In the genomic region with DNA sequence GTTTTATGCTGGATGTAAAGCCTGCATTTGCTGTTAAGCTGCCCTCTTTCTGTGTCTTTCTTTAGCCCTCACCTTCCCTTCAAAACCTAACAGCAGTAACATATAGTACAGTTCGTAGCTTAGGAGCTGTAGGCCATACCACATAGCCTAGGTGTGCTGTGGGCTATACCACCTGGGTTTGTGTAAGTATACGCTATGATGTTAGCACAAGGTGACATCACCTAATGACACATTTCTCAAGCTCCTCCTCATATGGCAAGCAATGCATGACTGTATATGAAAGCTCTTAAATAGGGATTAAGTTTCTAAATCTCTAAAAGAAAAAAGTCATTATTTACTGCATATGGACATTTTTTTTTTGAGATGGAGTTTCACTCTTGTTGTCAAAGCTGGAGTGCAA, we compare ENCODE assay signal across 30 cellular contexts.
"Had no signal": no experiment of that assay in that cellular context is flagged by ENCODE, and none has a peak within 500 bp of the region (broad histone marks: within the 10 kb centered on the region; RNA-seq: fewer than 3 reads in every experiment).

No MANE protein-coding gene starts in this region.

- H3K27ac ChIP-seq: PC-9, SK-N-MC, WERI-Rb-1 had no signal

- H3K4me3 Mint-ChIP-seq: activated CD4-positive, alpha-beta T cell treated with anti-CD3 and anti-CD28 coated beads, Interleukin-2, amount 10 ng/mL, durations not matched to agents 24 days and 14 days; activated CD8-positive, alpha-beta T cell treated with anti-CD3 and anti-CD28 coated beads, Interleukin-2, amount 10 ng/mL, durations not matched to agents 7 days and 5 days; activated naive CD4-positive, alpha-beta T cell treated with anti-CD3 and anti-CD28 coated beads, Interleukin-2, amount 10 ng/mL, durations not matched to agents 7 days and 5 days; activated naive CD8-positive, alpha-beta T cell; activated naive CD8-positive, alpha-beta T cell treated with anti-CD3 and anti-CD28 coated beads, Interleukin-2, amount 50 U/mL, for 24 hours; activated T-cell treated with anti-CD3 and anti-CD28 coated beads, Interleukin-2, amount 50 U/mL, for 24 hours; brain had no signal

- ATAC-seq: activated CD8-positive, alpha-beta T cell treated with anti-CD3 and anti-CD28 coated beads, Interleukin-2, amount 10 ng/mL, durations not matched to agents 7 days and 5 days; activated naive CD8-positive, alpha-beta T cell treated with anti-CD3 and anti-CD28 coated beads, Interleukin-2, amount 50 U/mL, for 24 hours had no signal

- H3K27ac Mint-ChIP-seq: activated CD4-positive, alpha-beta T cell treated with anti-CD3 and anti-CD28 coated beads, Interleukin-2, amount 10 ng/mL, durations not matched to agents 24 days and 14 days; activated CD8-positive, alpha-beta T cell treated with anti-CD3 and anti-CD28 coated beads, Interleukin-2, amount 10 ng/mL, durations not matched to agents 7 days and 5 days; activated naive CD4-positive, alpha-beta T cell treated with anti-CD3 and anti-CD28 coated beads, Interleukin-2, amount 10 ng/mL, durations not matched to agents 7 days and 5 days; activated naive CD8-positive, alpha-beta T cell; activated naive CD8-positive, alpha-beta T cell treated with anti-CD3 and anti-CD28 coated beads, Interleukin-2, amount 50 U/mL, for 24 hours; activated T-cell treated with anti-CD3 and anti-CD28 coated beads, Interleukin-2, amount 50 U/mL, for 24 hours; brain had no signal

- FAIRE-seq: RCC 7860 had no signal

- H3K4me1 Mint-ChIP-seq: activated CD4-positive, alpha-beta T cell treated with anti-CD3 and anti-CD28 coated beads, Interleukin-2, amount 10 ng/mL, durations not matched to agents 24 days and 14 days; activated naive CD4-positive, alpha-beta T cell treated with anti-CD3 and anti-CD28 coated beads, Interleukin-2, amount 10 ng/mL, durations not matched to agents 7 days and 5 days; activated naive CD8-positive, alpha-beta T cell treated with anti-CD3 and anti-CD28 coated beads, Interleukin-2, amount 50 U/mL, for 24 hours; brain had no signal

- H3K36me3 Mint-ChIP-seq: brain had no signal

- H3K36me3 ChIP-seq: WERI-Rb-1 had no signal

- DNase-seq: activated CD4-positive, alpha-beta T cell treated with anti-CD3 and anti-CD28 coated beads for 1 hour; activated CD4-positive, alpha-beta T cell treated with anti-CD3 and anti-CD28 coated beads, Interleukin-2, amount 10 ng/mL, durations not matched to agents 24 days and 14 days; activated CD4-positive, alpha-beta T cell treated with anti-CD3 and anti-CD28 coated beads, Interleukin-2, amount 50 U/mL, for 48 hours; activated CD4-positive, CD25-positive, alpha-beta regulatory T cell; activated CD8-positive, alpha-beta T cell treated with anti-CD3 and anti-CD28 coated beads, Interleukin-2, amount 10 ng/mL, durations not matched to agents 7 days and 5 days; activated effector memory CD4-positive, alpha-beta T cell treated with Interleukin-2 at 50 U/mL for 16 hours; activated naive CD4-positive, alpha-beta T cell treated with anti-CD3 and anti-CD28 coated beads, Interleukin-2, amount 10 ng/mL, durations not matched to agents 7 days and 5 days; activated naive CD8-positive, alpha-beta T cell treated with anti-CD3 and anti-CD28 coated beads, Interleukin-2, amount 50 U/mL, for 24 hours; activated T-cell treated with anti-CD3 and anti-CD28 coated beads, Interleukin-2, amount 50 U/mL, for 24 hours; anterior cingulate cortex; central memory CD4-positive, alpha-beta T cell; NCI-H1092 treated with DMSO at 0.1 percent for 48 hours; NCI-H1417; NCI-H146; NCI-H187; NCI-H2029 treated with DMSO at 0.1 percent for 48 hours; NCI-H2107; NCI-H2171; NCI-H510A; NCI-H526; NCI-H748 treated with DMSO at 0.1 percent for 48 hours; NK-92 treated with Interleukin-12 subunit alpha and Interleukin-12 subunit beta, amount 100 ng/mL, for 24 hours; PC-9; Right ventricle myocardium superior; T1000; WERI-Rb-1 had no signal

- H3K4me3 ChIP-seq: PC-9, SK-N-MC had no signal
